ENCODE assay signal across 7 cellular contexts in genomic region chr15:90664081-90664461, GRCh38. TPM values are rescaled to one million over a fixed set of nuclear protein-coding genes. Genes with fewer than 3 reads are reported as not detected.
DNase-seq lines count a peak whose midpoint lies in the region; ATAC-seq and TF ChIP-seq lines count a peak whose summit lies in the region.
"Not testable (repeated sequence)": the region's sequence is repeated elsewhere in the genome, so short reads cannot be mapped to it uniquely, and the experiment has no call there.

No MANE protein-coding gene starts in this region.

- H3K27ac ChIP-seq in CD8-positive, alpha-beta T cell (ENCODE audit: low read depth, low read length); GM23338 (ENCODE audit: low read depth): not testable (repeated sequence)

- not testable (repeated sequence) for H3K36me3 Mint-ChIP-seq in CD8-positive, alpha-beta T cell; GM23338 (ENCODE audit: low read depth); T-cell; natural killer cell treated with Interleukin-12 subunit alpha and Interleukin-12 subunit beta and Interleukin-15 and Interleukin-18, amount 100 ng/mL, for 72 hours
- peaks cover 44% of the 10 kb centered on the region for H3K36me3 Mint-ChIP-seq in activated CD4-positive, alpha-beta memory T cell treated with anti-CD3 and anti-CD28 coated beads, Interleukin-2, amount 10 ng/mL, durations not matched to agents 7 days and 5 days (ENCODE audit: low read depth)
- peaks cover 39% of the 10 kb centered on the region for H3K36me3 Mint-ChIP-seq in activated naive CD4-positive, alpha-beta T cell treated with anti-CD3 and anti-CD28 coated beads, Interleukin-2, amount 10 ng/mL, durations not matched to agents 7 days and 5 days
- peaks cover 16% of the 10 kb centered on the region for H3K36me3 Mint-ChIP-seq in effector memory CD8-positive, alpha-beta T cell (ENCODE audit: insufficient read depth)

- not testable (repeated sequence) for ATAC-seq in CD8-positive, alpha-beta T cell; GM23338; T-cell (replicated peaks in 1 of 4); effector memory CD8-positive, alpha-beta T cell (replicated peaks); natural killer cell treated with Interleukin-12 subunit alpha and Interleukin-12 subunit beta and Interleukin-15 and Interleukin-18, amount 100 ng/mL, for 72 hours

- not testable (repeated sequence) for H3K4me2 ChIP-seq in GM23338

- H3K27me3 Mint-ChIP-seq in CD8-positive, alpha-beta T cell (ENCODE audit: low read depth): not testable (repeated sequence)
- H3K27me3 Mint-ChIP-seq in GM23338 (ENCODE audit: insufficient read depth, low read depth, poor library complexity) (peaks cover 23% of the 10 kb centered on the region), T-cell (peaks cover 4 to 21% of the 10 kb centered on the region in 2 donors)
- peaks cover 22% of the 10 kb centered on the region for H3K27me3 Mint-ChIP-seq in activated CD4-positive, alpha-beta memory T cell treated with anti-CD3 and anti-CD28 coated beads, Interleukin-2, amount 10 ng/mL, durations not matched to agents 7 days and 5 days
- H3K27me3 Mint-ChIP-seq in activated naive CD4-positive, alpha-beta T cell treated with anti-CD3 and anti-CD28 coated beads, Interleukin-2, amount 10 ng/mL, durations not matched to agents 7 days and 5 days: peaks cover 55% of the 10 kb centered on the region
- H3K27me3 Mint-ChIP-seq in effector memory CD8-positive, alpha-beta T cell: peaks cover 48 to 54% of the 10 kb centered on the region in 2 donors
- H3K27me3 Mint-ChIP-seq in natural killer cell treated with Interleukin-12 subunit alpha and Interleukin-12 subunit beta and Interleukin-15 and Interleukin-18, amount 100 ng/mL, for 72 hours: peaks cover 15 to 22% of the 10 kb centered on the region in 2 donors

- H3K4me3 Mint-ChIP-seq in CD8-positive, alpha-beta T cell: peak overlapping the region; percentile 81
- H3K4me3 Mint-ChIP-seq in GM23338 (peak overlapping the region; percentile 73), T-cell (peak overlapping the region; percentile 69 to 87 (median 74))
- H3K4me3 Mint-ChIP-seq in activated CD4-positive, alpha-beta memory T cell treated with anti-CD3 and anti-CD28 coated beads, Interleukin-2, amount 10 ng/mL, durations not matched to agents 7 days and 5 days: peak overlapping the region; percentile 82
- H3K4me3 Mint-ChIP-seq in activated naive CD4-positive, alpha-beta T cell treated with anti-CD3 and anti-CD28 coated beads, Interleukin-2, amount 10 ng/mL, durations not matched to agents 7 days and 5 days: peak overlapping the region; percentile 82
- H3K4me3 Mint-ChIP-seq in effector memory CD8-positive, alpha-beta T cell: peak overlapping the region; percentile 81 to 85
- H3K4me3 Mint-ChIP-seq in natural killer cell treated with Interleukin-12 subunit alpha and Interleukin-12 subunit beta and Interleukin-15 and Interleukin-18, amount 100 ng/mL, for 72 hours: peak overlapping the region; percentile 83

- not testable (repeated sequence) for H3K27ac Mint-ChIP-seq in CD8-positive, alpha-beta T cell; GM23338; T-cell; effector memory CD8-positive, alpha-beta T cell
- peak overlapping the region; percentile 90 for H3K27ac Mint-ChIP-seq in activated CD4-positive, alpha-beta memory T cell treated with anti-CD3 and anti-CD28 coated beads, Interleukin-2, amount 10 ng/mL, durations not matched to agents 7 days and 5 days
- H3K27ac Mint-ChIP-seq in activated naive CD4-positive, alpha-beta T cell treated with anti-CD3 and anti-CD28 coated beads, Interleukin-2, amount 10 ng/mL, durations not matched to agents 7 days and 5 days: peak overlapping the region; percentile 96
- peak overlapping the region; percentile 83 to 87 for H3K27ac Mint-ChIP-seq in natural killer cell treated with Interleukin-12 subunit alpha and Interleukin-12 subunit beta and Interleukin-15 and Interleukin-18, amount 100 ng/mL, for 72 hours

- not testable (repeated sequence) for DNase-seq in CD8-positive, alpha-beta T cell; GM23338 (ENCODE audit: low spot score); T-cell; activated CD4-positive, alpha-beta memory T cell treated with anti-CD3 and anti-CD28 coated beads, Interleukin-2, amount 10 ng/mL, durations not matched to agents 7 days and 5 days; activated naive CD4-positive, alpha-beta T cell treated with anti-CD3 and anti-CD28 coated beads, Interleukin-2, amount 10 ng/mL, durations not matched to agents 7 days and 5 days; effector memory CD8-positive, alpha-beta T cell; natural killer cell treated with Interleukin-12 subunit alpha and Interleukin-12 subunit beta and Interleukin-15 and Interleukin-18, amount 100 ng/mL, for 72 hours (ENCODE audit: low spot score)

- not testable (repeated sequence) for H3K27me3 ChIP-seq in CD8-positive, alpha-beta T cell (ENCODE audit: insufficient read depth, low read length); GM23338 (ENCODE audit: insufficient read depth)

- H3K9me3 Mint-ChIP-seq in CD8-positive, alpha-beta T cell; GM23338; T-cell; activated CD4-positive, alpha-beta memory T cell treated with anti-CD3 and anti-CD28 coated beads, Interleukin-2, amount 10 ng/mL, durations not matched to agents 7 days and 5 days; activated naive CD4-positive, alpha-beta T cell treated with anti-CD3 and anti-CD28 coated beads, Interleukin-2, amount 10 ng/mL, durations not matched to agents 7 days and 5 days; effector memory CD8-positive, alpha-beta T cell; natural killer cell treated with Interleukin-12 subunit alpha and Interleukin-12 subunit beta and Interleukin-15 and Interleukin-18, amount 100 ng/mL, for 72 hours: not testable (repeated sequence)

- H4K20me1 ChIP-seq in GM23338 (replicated peaks; ENCODE audit: insufficient read depth): not testable (repeated sequence)

- H2AFZ ChIP-seq in GM23338: not testable (repeated sequence)

- not testable (repeated sequence) for TF ChIP-seq CTCF in CD8-positive, alpha-beta T cell (IDR thresholded peaks at IDR 0.05); GM23338 (conservative IDR thresholded peaks at IDR 0.05; ENCODE audit: low read depth in 2 of 2)

- peaks cover 66% of the 10 kb centered on the region for H3K4me1 Mint-ChIP-seq in CD8-positive, alpha-beta T cell (ENCODE audit: low read depth)
- H3K4me1 Mint-ChIP-seq in GM23338: not testable (repeated sequence)
- H3K4me1 Mint-ChIP-seq in T-cell: peaks cover 57 to 64% (median 64%) of the 10 kb centered on the region in 3 donors
- peaks cover 74% of the 10 kb centered on the region for H3K4me1 Mint-ChIP-seq in activated CD4-positive, alpha-beta memory T cell treated with anti-CD3 and anti-CD28 coated beads, Interleukin-2, amount 10 ng/mL, durations not matched to agents 7 days and 5 days
- H3K4me1 Mint-ChIP-seq in activated naive CD4-positive, alpha-beta T cell treated with anti-CD3 and anti-CD28 coated beads, Interleukin-2, amount 10 ng/mL, durations not matched to agents 7 days and 5 days: peaks cover 88% of the 10 kb centered on the region
- peaks cover 49 to 52% of the 10 kb centered on the region in 2 donors for H3K4me1 Mint-ChIP-seq in effector memory CD8-positive, alpha-beta T cell (ENCODE audit: low read depth in 2 of 2)
- peaks cover 47 to 58% of the 10 kb centered on the region in 2 donors for H3K4me1 Mint-ChIP-seq in natural killer cell treated with Interleukin-12 subunit alpha and Interleukin-12 subunit beta and Interleukin-15 and Interleukin-18, amount 100 ng/mL, for 72 hours (ENCODE audit: low read depth in 2 of 2)

- H3K4me3 ChIP-seq in CD8-positive, alpha-beta T cell (ENCODE audit: low read depth, low read length); GM23338: not testable (repeated sequence)

- not testable (repeated sequence) for H3K9me3 ChIP-seq in CD8-positive, alpha-beta T cell (ENCODE audit: low read length)

- H3F3A ChIP-seq in GM23338 (replicated peaks; ENCODE audit: low read depth): not testable (repeated sequence)

- POLR2A ChIA-PET in CD8-positive, alpha-beta T cell (lab: Charles Lee): interaction anchor here (0.7 to 2.1 kb wide), 2 partner anchors 15 to 53 kb away, joined by 3 to 5 read pairs; partner anchors contain the start of gene BLM
- POLR2A ChIA-PET in T-cell (lab: Charles Lee): interaction anchor here in 1 of 2 donors (0.6 kb wide), 2 partner anchors 53 to 120 kb away, joined by 4 read pairs; partner anchors contain the start of gene BLM
- POLR2A ChIA-PET in activated CD4-positive, alpha-beta memory T cell treated with anti-CD3 and anti-CD28 coated beads, Interleukin-2, amount 10 ng/mL, durations not matched to agents 7 days and 5 days (lab: Charles Lee): interaction anchor here (1.0 to 7.5 kb wide), 6 partner anchors 13 to 207 kb away, joined by 3 to 60 read pairs (median 30); partner anchors contain the start of gene BLM

- CTCF ChIA-PET in CD8-positive, alpha-beta T cell (lab: Charles Lee): interaction anchor here (1.9 to 2.8 kb wide), 3 partner anchors 13 to 344 kb away, joined by 4 to 10 read pairs (median 10); partner anchors contain the start of gene FES
- CTCF ChIA-PET in T-cell (lab: Charles Lee): interaction anchor here in 1 of 2 donors (0.7 kb wide), 1 partner anchor 16 kb away, joined by 6 read pairs; no protein-coding TSS in a partner anchor
- CTCF ChIA-PET in activated CD4-positive, alpha-beta memory T cell treated with anti-CD3 and anti-CD28 coated beads, Interleukin-2, amount 10 ng/mL, durations not matched to agents 7 days and 5 days (lab: Charles Lee): interaction anchor here (0.6 to 3.5 kb wide), 3 partner anchors 16 to 268 kb away, joined by 5 to 10 read pairs (median 6); no protein-coding TSS in a partner anchor
- CTCF ChIA-PET in activated naive CD4-positive, alpha-beta T cell treated with anti-CD3 and anti-CD28 coated beads, Interleukin-2, amount 10 ng/mL, durations not matched to agents 7 days and 5 days (lab: Charles Lee): interaction anchor here (0.7 to 1.3 kb wide), 3 partner anchors 10 to 850 kb away, joined by 3 to 5 read pairs (median 3); no protein-coding TSS in a partner anchor

- H3K36me3 ChIP-seq in CD8-positive, alpha-beta T cell (ENCODE audit: insufficient read depth, low read length); GM23338 (ENCODE audit: insufficient read depth): not testable (repeated sequence)

- not testable (repeated sequence) for H3K9me2 ChIP-seq in GM23338 (ENCODE audit: insufficient read depth)

- not testable (repeated sequence) for H3K79me2 ChIP-seq in GM23338 (replicated peaks; ENCODE audit: insufficient read depth)

- H3K4me1 ChIP-seq in CD8-positive, alpha-beta T cell (ENCODE audit: insufficient read depth, low read length): peaks cover 66% of the 10 kb centered on the region
- not testable (repeated sequence) for H3K4me1 ChIP-seq in GM23338 (ENCODE audit: insufficient read depth)

- intact Hi-C loops in CD8-positive, alpha-beta T cell (cut with DNase I, micrococcal nuclease): loop anchor here in 1 of 2 experiments (2.0 kb wide), 1 partner anchor 53 kb away; the partner anchor contains the start of gene BLM

RNA-seq across cellular contexts. Expression of gene BLM, which starts 53.1 kb away (rescaled TPM):
- total RNA-seq in CD8-positive, alpha-beta T cell: 1 to 10 TPM; 2.5 to 2.6 TPM
- 43.1 and 46.0 TPM in 2 replicates for total RNA-seq in GM23338 (2014; rRNA removed; shearing (Covaris generic))
- 43.3 and 43.9 TPM in 2 replicates for polyA plus RNA-seq in GM23338 (2016; fragmentation: Nextera tagmentation; extraction: Ambion mirVana)
- 1 to 10 TPM; 4.9 to 9.4 (median 6.2) TPM for total RNA-seq in T-cell
- total RNA-seq in activated CD4-positive, alpha-beta memory T cell treated with anti-CD3 and anti-CD28 coated beads, Interleukin-2, amount 10 ng/mL, durations not matched to agents 7 days and 5 days: 10 to 100 TPM; 59.4 to 63.7 TPM
- total RNA-seq in natural killer cell treated with Interleukin-12 subunit alpha and Interleukin-12 subunit beta and Interleukin-15 and Interleukin-18, amount 100 ng/mL, for 72 hours: 10 to 100 TPM; 49.6 to 58.7 TPM
